15 cellular contexts compared by ENCODE assay signal in genomic region chr2:95058989-95059601, GRCh38. TPM values are rescaled to one million over a fixed set of nuclear protein-coding genes. Genes with fewer than 3 reads are reported as not detected.
DNase-seq lines count a peak whose midpoint lies in the region; ATAC-seq and TF ChIP-seq lines count a peak whose summit lies in the region.
"Had no signal": no experiment of that assay in that cellular context is flagged by ENCODE, and none has a peak within 500 bp of the region (broad histone marks: within the 10 kb centered on the region; RNA-seq: fewer than 3 reads in every experiment).

No MANE protein-coding gene starts in this region.

- H3K36me3 ChIP-seq in right lobe of liver (no peaks in the 10 kb centered on the region), thyroid gland (no peaks in the 10 kb centered on the region)

- ATAC-seq in activated T-cell treated with anti-CD3 and anti-CD28 coated beads, Interleukin-2, amount 50 U/mL, for 72 hours (replicated peaks in 1 of 2), result no peak
- ATAC-seq in right lobe of liver, result peak in 3 of 4 donors; percentile 5 to 64 (median 16)
- no peak for ATAC-seq in GM21786 (IDR thresholded peaks at IDR 0.05; ENCODE audit: unreplicated experiment)
- ATAC-seq in GM21381 (IDR thresholded peaks at IDR 0.05; ENCODE audit: unreplicated experiment), result no peak

- H3K9me3 ChIP-seq in right lobe of liver (no peaks in the 10 kb centered on the region), thyroid gland (no peaks in the 10 kb centered on the region)

- H3K36me3 Mint-ChIP-seq in activated T-cell treated with anti-CD3 and anti-CD28 coated beads, Interleukin-2, amount 50 U/mL, for 72 hours (ENCODE audit: insufficient read depth in 2 of 2), result no peaks in the 10 kb centered on the region

- H3K4me1 Mint-ChIP-seq in activated T-cell treated with anti-CD3 and anti-CD28 coated beads, Interleukin-2, amount 50 U/mL, for 72 hours (ENCODE audit: low read depth), result peaks cover 65% of the 10 kb centered on the region

- no peaks in the 10 kb centered on the region for H3K27me3 Mint-ChIP-seq in activated T-cell treated with anti-CD3 and anti-CD28 coated beads, Interleukin-2, amount 50 U/mL, for 72 hours (ENCODE audit: low read depth)

- H3K27ac Mint-ChIP-seq in activated T-cell treated with anti-CD3 and anti-CD28 coated beads, Interleukin-2, amount 50 U/mL, for 72 hours, result peak overlapping the region; percentile 55

- H3K4me3 Mint-ChIP-seq in activated T-cell treated with anti-CD3 and anti-CD28 coated beads, Interleukin-2, amount 50 U/mL, for 72 hours, result no peak overlapping the region

- H3K27me3 ChIP-seq in right lobe of liver (no peaks in the 10 kb centered on the region), thyroid gland (no peaks in the 10 kb centered on the region)

- DNase-seq in activated T-cell treated with anti-CD3 and anti-CD28 coated beads, Interleukin-2, amount 50 U/mL, for 72 hours, result no peak
- DNase-seq in activated T-cell treated with anti-CD3 and anti-CD28 coated beads for 4 hours (no peak), right lobe of liver (no peak), thyroid gland (peak; percentile 95), A172 (ENCODE audit: low spot score) (no peak)
- DNase-seq: central memory CD4-positive, alpha-beta T cell; GF-D8; glutamatergic neuron; NCI-H446; stimulated activated CD4-positive, alpha-beta T cell treated with anti-CD3 and anti-CD28 coated beads, Interleukin-15, amount 100 ng/mL, for 24 hours had no signal

- H3K9me3 Mint-ChIP-seq in activated T-cell treated with anti-CD3 and anti-CD28 coated beads, Interleukin-2, amount 50 U/mL, for 72 hours, result no peaks in the 10 kb centered on the region

- WGBS in right lobe of liver (ENCODE audit: insufficient coverage, low coverage, low lambda C conversion rate, missing lambda C conversion rate), result 44% methylated on average over 9 of the region's 11 CpGs
- WGBS in thyroid gland, 2 donors, result 26 to 49% methylated on average over 7 to 10 of the region's 11 CpGs

- TF ChIP-seq CTCF in right lobe of liver (IDR thresholded peaks at IDR 0.05) (no peak), thyroid gland (IDR thresholded peaks at IDR 0.05) (no peak)

- no peak overlapping the region for H3K4me3 ChIP-seq in right lobe of liver
- no peak overlapping the region for H3K4me3 ChIP-seq in thyroid gland (replicated peaks in 1 of 3)
- H3K4me3 ChIP-seq: SK-N-MC had no signal

- peak overlapping the region; percentile 93 for H3K27ac ChIP-seq in cingulate gyrus (ENCODE audit: low read depth, low read length)
- H3K27ac ChIP-seq in right lobe of liver, result no peak overlapping the region
- H3K27ac ChIP-seq in thyroid gland, result peak overlapping the region; percentile 86 to 93 (median 91)
- H3K27ac ChIP-seq: parathyroid adenoma, SK-N-MC had no signal

- TF ChIP-seq POLR2A in right lobe of liver (IDR thresholded peaks at IDR 0.05) (no peak), thyroid gland (IDR thresholded peaks at IDR 0.05) (peak in 1 of 2 donors; percentile 84)

- intact Hi-C loops in right lobe of liver (cut with DNase I), result no loop called here
- intact Hi-C loops in thyroid gland (cut with DNase I), result no loop called here

- H3K4me1 ChIP-seq in right lobe of liver (no peaks in the 10 kb centered on the region), thyroid gland (peaks cover 15 to 41% of the 10 kb centered on the region in 2 donors)
- H3K4me1 ChIP-seq: parathyroid adenoma had no signal

RNA-seq across cellular contexts. Expression of gene MAL, which starts 33.6 kb away (rescaled TPM):
- total RNA-seq in activated T-cell treated with anti-CD3 and anti-CD28 coated beads, Interleukin-2, amount 50 U/mL, for 72 hours, result 10 to 100 TPM; 92.6 to 93.8 TPM
- total RNA-seq in right lobe of liver (under 1 TPM in 1 of 6 experiments, not detected in 5; 0.24 TPM), thyroid gland (10 to 100 TPM in 3 of 4 donors, 1 to 10 TPM in 1; 5.6 to 19.3 (median 13.3) TPM)
- total RNA-seq in A172 (2014; rRNA removed; shearing (Covaris generic)), result not detected in 2 replicates

Comparison
In these comparisons a context has a peak if more than half of its experiments do, and no peak if none do; other contexts are left out.
1. ATAC-seq: peak in right lobe of liver (3 of 4); none in activated T-cell treated with anti-CD3 and anti-CD28 coated beads, Interleukin-2, amount 50 U/mL, for 72 hours (0 of 2), GM21786 (single experiment) and GM21381 (single experiment).
2. DNase-seq: peak in thyroid gland (2 of 2); none in activated T-cell treated with anti-CD3 and anti-CD28 coated beads, Interleukin-2, amount 50 U/mL, for 72 hours (0 of 2), activated T-cell treated with anti-CD3 and anti-CD28 coated beads for 4 hours (single experiment), right lobe of liver (0 of 3) and A172 (single experiment).
3. H3K27ac ChIP-seq: peak in cingulate gyrus (single experiment) and thyroid gland (3 of 3); none in right lobe of liver (0 of 3).